30 cellular contexts compared by ENCODE assay signal in genomic region chr7:107789647-107790046, GRCh38. TPM values are rescaled to one million over a fixed set of nuclear protein-coding genes. Genes with fewer than 3 reads are reported as not detected.
DNase-seq lines count a peak whose midpoint lies in the region; ATAC-seq, FAIRE-seq and TF ChIP-seq lines count a peak whose summit lies in the region.
"Had no signal": no experiment of that assay in that cellular context is flagged by ENCODE, and none has a peak within 500 bp of the region (broad histone marks: within the 10 kb centered on the region; RNA-seq: fewer than 3 reads in every experiment).

No MANE protein-coding gene starts in this region.

- H3K4me1 ChIP-seq in GM23338 (ENCODE audit: insufficient read depth) (peaks cover 22% of the 10 kb centered on the region), K562 (replicated peaks in 1 of 2; ENCODE audit: control insufficient read depth in 2 of 2, insufficient read depth in 2 of 2, low read length in 2 of 2) (no peaks in the 10 kb centered on the region), mucosa of descending colon (ENCODE audit: low read depth) (no peaks in the 10 kb centered on the region)
- H3K4me1 ChIP-seq: BE2C had no signal

- no peak overlapping the region for H3K27ac ChIP-seq in GM23338 (ENCODE audit: low read depth)
- H3K27ac ChIP-seq in K562 (ENCODE audit: extremely low read depth, low read depth, low read length), result no peak overlapping the region
- H3K27ac ChIP-seq: BLaER1, C4-2B had no signal

- WGBS in K562 (ENCODE audit: insufficient coverage, low coverage, missing lambda C conversion rate), result 23% methylated on average over 6 of the region's 6 CpGs

- BruUV-seq in K562 (replicated peaks; lab: Mats Ljungman, UMichigan), result no TSS peak

- TF ChIP-seq EP300 in K562 (IDR thresholded peaks at IDR 0.05; ENCODE audit: low read length), result no peak

- H3K79me2 ChIP-seq in GM23338 (replicated peaks; ENCODE audit: insufficient read depth) (no peaks in the 10 kb centered on the region), K562 (ENCODE audit: control insufficient read depth, insufficient read depth, low read length) (no peaks in the 10 kb centered on the region)

- H3K4me3 ChIP-seq in GM23338 (no peak overlapping the region), K562 (no peak overlapping the region), mucosa of descending colon (no peak overlapping the region)
- H3K4me3 ChIP-seq: BLaER1, GM12878 had no signal

- no peaks in the 10 kb centered on the region; the same call in 1 of the 2 replicates for H3K9me2 ChIP-seq in GM23338 (ENCODE audit: insufficient read depth)

- POLR2A ChIA-PET in K562 (lab: Yijun Ruan, JAX), result interaction anchor here (1.3 to 1.9 kb wide), 2 partner anchors 17 to 46 kb away, joined by 3 to 6 read pairs; partner anchors contain the start of gene CBLL1

- TF ChIP-seq RAD21 in K562 (CRISPR knock-in tag; conservative IDR thresholded peaks at IDR 0.05 in 1 of 2, IDR thresholded peaks at IDR 0.05 in 1 of 2), result no peak

- H3K9ac ChIP-seq in K562 (ENCODE audit: insufficient read depth in 1 of 2, low read depth in 2 of 2, low read length in 2 of 2), result no peak overlapping the region
- H3K9ac ChIP-seq: BLaER1 had no signal

- in situ Hi-C loops in K562 (cut with MboI), result no loop called here

- no peak for TF ChIP-seq CTCF in GM23338 (conservative IDR thresholded peaks at IDR 0.05; ENCODE audit: low read depth in 2 of 2)
- TF ChIP-seq CTCF in K562 (IDR thresholded peaks at IDR 0.05 in 2 of 3, conservative IDR thresholded peaks at IDR 0.05 in 1 of 3; ENCODE audit: insufficient read depth in 2 of 3, low read depth in 1 of 3, low read length in 3 of 3), result no peak
- TF ChIP-seq CTCF in mucosa of descending colon (IDR thresholded peaks at IDR 0.05), result no peak

- H3K36me3 ChIP-seq in GM23338 (ENCODE audit: insufficient read depth), result no peaks in the 10 kb centered on the region
- no peaks in the 10 kb centered on the region for H3K36me3 ChIP-seq in K562 (ENCODE audit: control insufficient read depth, insufficient read depth, low read length)
- H3K36me3 ChIP-seq in mucosa of descending colon (ENCODE audit: low read depth), result no peaks in the 10 kb centered on the region
- H3K36me3 ChIP-seq: BE2C, BLaER1 had no signal

- H3K4me3 Mint-ChIP-seq in GM23338 (no peak overlapping the region), T-helper 17 cell (no peak overlapping the region)
- no peak overlapping the region for H3K4me3 Mint-ChIP-seq in stimulated activated naive B cell treated with anti-CD40 and anti-IgM and Interleukin-4, amounts not matched to agents 10 μg/mL and 1 μg/mL and 100 μg/mL, for 72 hours
- H3K4me3 Mint-ChIP-seq: CD4-positive, alpha-beta T cell; CD8-positive, alpha-beta memory T cell had no signal

- H3K4me1 Mint-ChIP-seq in GM23338 (peaks cover 29% of the 10 kb centered on the region), T-helper 17 cell (peaks cover 18% of the 10 kb centered on the region)
- H3K4me1 Mint-ChIP-seq in stimulated activated naive B cell treated with anti-CD40 and anti-IgM and Interleukin-4, amounts not matched to agents 10 μg/mL and 1 μg/mL and 100 μg/mL, for 72 hours, result no peaks in the 10 kb centered on the region

- H3F3A ChIP-seq in GM23338 (replicated peaks; ENCODE audit: low read depth), result no peaks in the 10 kb centered on the region

- H3K27me3 Mint-ChIP-seq in GM23338 (ENCODE audit: insufficient read depth, low read depth, poor library complexity) (peaks cover 2% of the 10 kb centered on the region), T-helper 17 cell (no peaks in the 10 kb centered on the region)
- peaks cover 0 to 5% of the 10 kb centered on the region in 2 donors for H3K27me3 Mint-ChIP-seq in stimulated activated naive B cell treated with anti-CD40 and anti-IgM and Interleukin-4, amounts not matched to agents 10 μg/mL and 1 μg/mL and 100 μg/mL, for 72 hours

- ATAC-seq in GM23338, result no peak
- peak; percentile 50 for ATAC-seq in K562
- peak; percentile 8 for ATAC-seq in mucosa of descending colon
- no peak for ATAC-seq in T-helper 17 cell
- no peak for ATAC-seq in stimulated activated naive B cell treated with anti-CD40 and anti-IgM and Interleukin-4, amounts not matched to agents 10 μg/mL and 1 μg/mL and 100 μg/mL, for 72 hours (replicated peaks)
- ATAC-seq: GM12878 had no signal

- H3K9me3 Mint-ChIP-seq in GM23338, result no peaks in the 10 kb centered on the region; the same call in 2 of the 3 replicates
- H3K9me3 Mint-ChIP-seq in stimulated activated naive B cell treated with anti-CD40 and anti-IgM and Interleukin-4, amounts not matched to agents 10 μg/mL and 1 μg/mL and 100 μg/mL, for 72 hours, result no peaks in the 10 kb centered on the region
- H3K9me3 Mint-ChIP-seq: CD4-positive, alpha-beta T cell; CD8-positive, alpha-beta memory T cell had no signal

- H3K4me2 ChIP-seq in GM23338, result no peak overlapping the region
- no peak overlapping the region; the same call in 1 of the 2 replicates for H3K4me2 ChIP-seq in K562 (ENCODE audit: insufficient read depth, low read length)
- H3K4me2 ChIP-seq: BLaER1 had no signal

- no peak for TF ChIP-seq POLR2A in K562 (conservative IDR thresholded peaks at IDR 0.05)

- H3K36me3 Mint-ChIP-seq in GM23338 (ENCODE audit: low read depth) (no peaks in the 10 kb centered on the region), T-helper 17 cell (ENCODE audit: low read depth) (peaks cover 2% of the 10 kb centered on the region)
- H3K36me3 Mint-ChIP-seq in stimulated activated naive B cell treated with anti-CD40 and anti-IgM and Interleukin-4, amounts not matched to agents 10 μg/mL and 1 μg/mL and 100 μg/mL, for 72 hours, result no peaks in the 10 kb centered on the region
- H3K36me3 Mint-ChIP-seq: CD8-positive, alpha-beta memory T cell had no signal

- CTCF ChIA-PET in K562 (lab: Yijun Ruan, JAX; ENCODE audit: low intra/inter-chr PET ratio), result no interaction called here

- H3K27me3 ChIP-seq in GM23338 (ENCODE audit: insufficient read depth) (no peaks in the 10 kb centered on the region), K562 (ENCODE audit: control insufficient read depth in 2 of 2, insufficient read depth in 2 of 2, low read length in 2 of 2) (peaks cover 31 to 47% of the 10 kb centered on the region in 2 experiments)
- H3K27me3 ChIP-seq: BLaER1 had no signal

- no peak for FAIRE-seq in K562 (lab: Jason Lieb, UNC)
- FAIRE-seq: A204.1, GM12878, GM12892, GM18507 had no signal

- DNase-seq in GM23338 (ENCODE audit: low spot score) (no peak), K562 (ENCODE audit: extremely low read depth in 1 of 4, low spot score in 3 of 4) (no peak), mucosa of descending colon (no peak), T-helper 17 cell (no peak), NCI-H510A (lab: John Stamatoyannopoulos, UW) (no peak), NOMO-1 treated with dmso at 0.1 percent for 144 hours (lab: John Stamatoyannopoulos, UW; ENCODE audit: unreplicated experiment) (no peak)
- DNase-seq in stimulated activated naive B cell treated with anti-CD40 and anti-IgM and Interleukin-4, amounts not matched to agents 10 μg/mL and 1 μg/mL and 100 μg/mL, for 72 hours, result no peak
- DNase-seq: 8988T; ACHN; BE2C; CD4-positive, alpha-beta T cell; CD8-positive, alpha-beta memory T cell; COR-L47; DMS 273 treated with DMSO at 0.1 percent for 48 hours; DMS153; DMS53; DMS79; DND-41; EL; GDM1 had no signal

- H3K9me1 ChIP-seq in K562 (ENCODE audit: control insufficient read depth, insufficient read depth, low read length), result no peaks in the 10 kb centered on the region

- H2AFZ ChIP-seq in GM23338 (peak overlapping the region; percentile 38; the same call in 1 of the 2 replicates), K562 (ENCODE audit: low read depth, low read length) (no peak overlapping the region)

- H3K9me3 ChIP-seq in K562 (replicated peaks; ENCODE audit: control insufficient read depth, insufficient read depth, low read depth, low read length) (no peaks in the 10 kb centered on the region), mucosa of descending colon (no peaks in the 10 kb centered on the region), T-helper 17 cell (ENCODE audit: control insufficient read depth, low read length, poor library complexity, severe bottlenecking) (no peaks in the 10 kb centered on the region)
- H3K9me3 ChIP-seq: BE2C, BLaER1 had no signal

- H3K27ac Mint-ChIP-seq in GM23338 (peak overlapping the region; percentile 61), T-helper 17 cell (no peak overlapping the region)
- H3K27ac Mint-ChIP-seq in stimulated activated naive B cell treated with anti-CD40 and anti-IgM and Interleukin-4, amounts not matched to agents 10 μg/mL and 1 μg/mL and 100 μg/mL, for 72 hours, result no peak overlapping the region
- H3K27ac Mint-ChIP-seq: CD4-positive, alpha-beta T cell; CD8-positive, alpha-beta memory T cell had no signal

- intact Hi-C loops in K562 (cut with micrococcal nuclease), result no loop called here
- intact Hi-C loops in mucosa of descending colon (cut with DNase I, micrococcal nuclease), result loop anchor here in 1 of 2 donors (10.0 kb wide), 1 partner anchor 85 kb away; no protein-coding TSS in a partner anchor

- H4K20me1 ChIP-seq in GM23338 (replicated peaks; ENCODE audit: insufficient read depth), result no peaks in the 10 kb centered on the region
- H4K20me1 ChIP-seq in K562 (replicated peaks; ENCODE audit: control insufficient read depth, insufficient read depth, low read length), result no peaks in the 10 kb centered on the region
- H4K20me1 ChIP-seq: BLaER1 had no signal

RNA-seq across cellular contexts. Expression of gene SLC26A3, which starts 13.4 kb away (rescaled TPM):
- total RNA-seq in GM23338 (2014; rRNA removed; shearing (Covaris generic)), result not detected in 2 replicates
- not detected in 2 replicates for polyA plus RNA-seq in GM23338 (2016; fragmentation: Nextera tagmentation; extraction: Ambion mirVana)
- total RNA-seq in K562 (2011; cell fraction: chromatin; rRNA removed; ENCODE audit: low replicate concordance), result not detected in 2 replicates
- not detected in 2 replicates for total RNA-seq in K562 (2011; cell fraction: nucleolus; rRNA removed)
- not detected in 2 replicates for total RNA-seq in K562 (2011; cell fraction: nucleoplasm; rRNA removed)
- not detected in 2 replicates for total RNA-seq in K562 (2014; rRNA removed)
- total RNA-seq in K562 (2014; rRNA removed; fragmentation: Illumina TruSeq; extraction: Trizol), result not detected in 2 replicates
- total RNA-seq in K562 (2015; rRNA removed; fragmentation: Illumina TruSeq; extraction: Trizol), result not detected in 2 replicates
- total RNA-seq in K562 (2021), result 0.86 and 1.1 TPM in 2 replicates
- not detected in 2 replicates for polyA plus RNA-seq in K562 (2011; rRNA removed)
- not detected in 2 replicates for polyA plus RNA-seq in K562 (2011; cell fraction: cytosol; rRNA removed)
- not detected in 2 replicates for polyA plus RNA-seq in K562 (2011; cell fraction: nucleus; rRNA removed)
- not detected in 2 replicates for polyA plus RNA-seq in K562 (2012)
- not detected in 2 replicates for polyA plus RNA-seq in K562 (2014; fragmentation: Illumina TruSeq; extraction: Trizol)
- polyA plus RNA-seq in K562 (2014; fragmentation: Nextera tagmentation; extraction: Ambion mirVana), result not detected
- polyA plus RNA-seq in K562 (2014; rRNA removed), result not detected in 2 replicates
- polyA minus RNA-seq in K562 (2011; rRNA and poly(A)+ RNA removed), result not detected in 2 replicates
- polyA minus RNA-seq in K562 (2011; cell fraction: cytosol; rRNA and poly(A)+ RNA removed), result not detected in 2 replicates
- not detected in 2 replicates for polyA minus RNA-seq in K562 (2011; cell fraction: nucleus; rRNA and poly(A)+ RNA removed)
- 1,000 to 10,000 TPM; 1,687 to 3,849 (median 2,946) TPM for total RNA-seq in mucosa of descending colon
- total RNA-seq in T-helper 17 cell, result not detected
- total RNA-seq: A673; CD4-positive, alpha-beta T cell; CD8-positive, alpha-beta memory T cell; Daoy; G401 had no signal
- polyA plus RNA-seq: AG04450; CD8-positive, alpha-beta memory T cell; GM12878 had no signal

RNA-seq across cellular contexts. Expression of gene CBLL1, which starts 45.7 kb away (rescaled TPM):
- total RNA-seq in GM23338 (2014; rRNA removed; shearing (Covaris generic)), result 31.1 and 65.4 TPM in 2 replicates
- polyA plus RNA-seq in GM23338 (2016; fragmentation: Nextera tagmentation; extraction: Ambion mirVana) (54.1 and 67.4 TPM in 2 replicates), K562 (2011; rRNA removed) (14.7 and 22.5 TPM in 2 replicates), K562 (2014; fragmentation: Illumina TruSeq; extraction: Trizol) (58.5 and 67.9 TPM in 2 replicates), K562 (2014; fragmentation: Nextera tagmentation; extraction: Ambion mirVana) (10 to 100 TPM; 17.4 to 35.4 TPM), K562 (2014; rRNA removed) (14.8 and 15.7 TPM in 2 replicates)
- total RNA-seq in K562 (2011; cell fraction: chromatin; rRNA removed; ENCODE audit: low replicate concordance), result 34.6 and 71.6 TPM in 2 replicates
- 12.8 and 16.8 TPM in 2 replicates for total RNA-seq in K562 (2011; cell fraction: nucleolus; rRNA removed)
- total RNA-seq in K562 (2011; cell fraction: nucleoplasm; rRNA removed), result 30.2 and 45.5 TPM in 2 replicates
- total RNA-seq in K562 (2014; rRNA removed) (20.7 and 23.5 TPM in 2 replicates), K562 (2014; rRNA removed; fragmentation: Illumina TruSeq; extraction: Trizol) (45.4 and 47.0 TPM in 2 replicates), K562 (2015; rRNA removed; fragmentation: Illumina TruSeq; extraction: Trizol) (53.2 and 59.0 TPM in 2 replicates), K562 (2021) (39.8 and 40.2 TPM in 2 replicates), mucosa of descending colon (10 to 100 TPM; 24.1 to 28.9 (median 25.4) TPM), T-helper 17 cell (10 to 100 TPM; 85.3 to 90.3 TPM)
- 15.1 and 16.9 TPM in 2 replicates for polyA plus RNA-seq in K562 (2011; cell fraction: cytosol; rRNA removed)
- polyA plus RNA-seq in K562 (2011; cell fraction: nucleus; rRNA removed), result 34.0 and 44.0 TPM in 2 replicates
- polyA plus RNA-seq in K562 (2012), result 38.4 and 48.8 TPM in 2 replicates
- 35.7 and 38.3 TPM in 2 replicates for polyA minus RNA-seq in K562 (2011; rRNA and poly(A)+ RNA removed)
- polyA minus RNA-seq in K562 (2011; cell fraction: cytosol; rRNA and poly(A)+ RNA removed), result 31.4 and 42.8 TPM in 2 replicates
- 49.4 and 57.8 TPM in 2 replicates for polyA minus RNA-seq in K562 (2011; cell fraction: nucleus; rRNA and poly(A)+ RNA removed)

Comparison
In these comparisons a context has a peak if more than half of its experiments do, and no peak if none do; other contexts are left out.
1. ATAC-seq: peak in K562 (single experiment) and mucosa of descending colon (single experiment); none in GM23338 (single experiment), T-helper 17 cell (single experiment) and stimulated activated naive B cell treated with anti-CD40 and anti-IgM and Interleukin-4, amounts not matched to agents 10 μg/mL and 1 μg/mL and 100 μg/mL, for 72 hours (0 of 2).
2. RNA of gene SLC26A3, which starts 13.4 kb away (total RNA-seq): 1,687 to 3,849 TPM in mucosa of descending colon; 0.86 to 1.1 TPM in K562, not detected in GM23338 and not detected in T-helper 17 cell; every median in the first group is over 100 times any median in the second.